In genomic region chr3:39317571-39318169, GRCh38 we compare ENCODE assay signal across 1 cellular context.
TF ChIP-seq lines count a peak whose summit lies in the region.

No MANE protein-coding gene starts in this region.

TF ChIP-seq in HepG2, 621 proteins besides CTCF, POLR2A, EP300 and RAD21 (continued from another document and continues in another):
- TF ChIP-seq, protein P1, sequence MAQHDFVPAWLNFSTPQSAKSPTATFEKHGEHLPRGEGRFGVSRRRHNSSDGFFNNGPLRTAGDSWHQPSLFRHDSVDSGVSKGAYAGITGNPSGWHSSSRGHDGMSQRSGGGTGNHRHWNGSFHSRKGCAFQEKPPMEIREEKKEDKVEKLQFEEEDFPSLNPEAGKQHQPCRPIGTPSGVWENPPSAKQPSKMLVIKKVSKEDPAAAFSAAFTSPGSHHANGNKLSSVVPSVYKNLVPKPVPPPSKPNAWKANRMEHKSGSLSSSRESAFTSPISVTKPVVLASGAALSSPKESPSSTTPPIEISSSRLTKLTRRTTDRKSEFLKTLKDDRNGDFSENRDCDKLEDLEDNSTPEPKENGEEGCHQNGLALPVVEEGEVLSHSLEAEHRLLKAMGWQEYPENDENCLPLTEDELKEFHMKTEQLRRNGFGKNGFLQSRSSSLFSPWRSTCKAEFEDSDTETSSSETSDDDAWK (CRISPR knock-in tag; IDR thresholded peaks at IDR 0.05): no peak
- no peak for TF ChIP-seq ZNF501 (CRISPR knock-in tag; IDR thresholded peaks at IDR 0.05)
- peak; percentile 96 for TF ChIP-seq AHDC1 (CRISPR knock-in tag; IDR thresholded peaks at IDR 0.05; ENCODE audit: borderline replicate concordance)
- TF ChIP-seq BCL6 (CRISPR knock-in tag; IDR thresholded peaks at IDR 0.05): peak; percentile 74
- no peak for TF ChIP-seq ZNF577 (CRISPR knock-in tag; IDR thresholded peaks at IDR 0.05; ENCODE audit: borderline replicate concordance, low read depth)
- no peak for TF ChIP-seq HNRNPLL (IDR thresholded peaks at IDR 0.05; ENCODE audit: low read depth, low read length, poor library complexity, severe bottlenecking)
- TF ChIP-seq ONECUT2 (CRISPR knock-in tag; IDR thresholded peaks at IDR 0.05): 0 out of 2 replicates have a peak, but pooled peaks have one; percentile 44
- TF ChIP-seq TERF1 (CRISPR knock-in tag; IDR thresholded peaks at IDR 0.05): no peak
- TF ChIP-seq SRF (IDR thresholded peaks at IDR 0.05; ENCODE audit: low read depth, low read length): peak; percentile 55; the same call in 1 of the 2 replicates
- TF ChIP-seq, protein P2, sequence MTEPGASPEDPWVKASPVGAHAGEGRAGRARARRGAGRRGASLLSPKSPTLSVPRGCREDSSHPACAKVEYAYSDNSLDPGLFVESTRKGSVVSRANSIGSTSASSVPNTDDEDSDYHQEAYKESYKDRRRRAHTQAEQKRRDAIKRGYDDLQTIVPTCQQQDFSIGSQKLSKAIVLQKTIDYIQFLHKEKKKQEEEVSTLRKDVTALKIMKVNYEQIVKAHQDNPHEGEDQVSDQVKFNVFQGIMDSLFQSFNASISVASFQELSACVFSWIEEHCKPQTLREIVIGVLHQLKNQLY (CRISPR knock-in tag; IDR thresholded peaks at IDR 0.05): peak; percentile 74
- TF ChIP-seq NR3C1 (CRISPR knock-in tag; IDR thresholded peaks at IDR 0.05): no peak
- TF ChIP-seq ZNF431 (CRISPR knock-in tag; IDR thresholded peaks at IDR 0.05; ENCODE audit: borderline replicate concordance, low read depth): peak; percentile 37; the same call in 1 of the 2 replicates
- TF ChIP-seq ZNF430 (CRISPR knock-in tag; IDR thresholded peaks at IDR 0.05): no peak
- no peak for TF ChIP-seq HES4 (CRISPR knock-in tag; IDR thresholded peaks at IDR 0.05; ENCODE audit: borderline replicate concordance)
- TF ChIP-seq RAD51 (IDR thresholded peaks at IDR 0.05; ENCODE audit: borderline replicate concordance): no peak
- TF ChIP-seq, protein P3, sequence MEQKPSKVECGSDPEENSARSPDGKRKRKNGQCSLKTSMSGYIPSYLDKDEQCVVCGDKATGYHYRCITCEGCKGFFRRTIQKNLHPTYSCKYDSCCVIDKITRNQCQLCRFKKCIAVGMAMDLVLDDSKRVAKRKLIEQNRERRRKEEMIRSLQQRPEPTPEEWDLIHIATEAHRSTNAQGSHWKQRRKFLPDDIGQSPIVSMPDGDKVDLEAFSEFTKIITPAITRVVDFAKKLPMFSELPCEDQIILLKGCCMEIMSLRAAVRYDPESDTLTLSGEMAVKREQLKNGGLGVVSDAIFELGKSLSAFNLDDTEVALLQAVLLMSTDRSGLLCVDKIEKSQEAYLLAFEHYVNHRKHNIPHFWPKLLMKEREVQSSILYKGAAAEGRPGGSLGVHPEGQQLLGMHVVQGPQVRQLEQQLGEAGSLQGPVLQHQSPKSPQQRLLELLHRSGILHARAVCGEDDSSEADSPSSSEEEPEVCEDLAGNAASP (CRISPR knock-in tag; IDR thresholded peaks at IDR 0.05; ENCODE audit: borderline replicate concordance): peak; percentile 81
- TF ChIP-seq GLI4 (CRISPR knock-in tag; IDR thresholded peaks at IDR 0.05; ENCODE audit: borderline replicate concordance): no peak
- no peak for TF ChIP-seq ZNF138 (CRISPR knock-in tag; IDR thresholded peaks at IDR 0.05; ENCODE audit: low read depth)
- TF ChIP-seq FOSL1 (CRISPR knock-in tag; IDR thresholded peaks at IDR 0.05; ENCODE audit: borderline replicate concordance): peak; percentile 98
- TF ChIP-seq KDM1A (CRISPR knock-in tag; IDR thresholded peaks at IDR 0.05): peak; percentile 94
- no peak for TF ChIP-seq ETS1 (CRISPR knock-in tag; IDR thresholded peaks at IDR 0.05)
- no peak for TF ChIP-seq SRSF4 (IDR thresholded peaks at IDR 0.05; ENCODE audit: low read depth, low read length, poor library complexity, severe bottlenecking)
- peak; percentile 63; the same call in 1 of the 2 replicates for TF ChIP-seq ZNF816 (CRISPR knock-in tag; IDR thresholded peaks at IDR 0.05; ENCODE audit: borderline replicate concordance)
- TF ChIP-seq ZFP36L1 (CRISPR knock-in tag; IDR thresholded peaks at IDR 0.05): no peak
- TF ChIP-seq, protein P4, sequence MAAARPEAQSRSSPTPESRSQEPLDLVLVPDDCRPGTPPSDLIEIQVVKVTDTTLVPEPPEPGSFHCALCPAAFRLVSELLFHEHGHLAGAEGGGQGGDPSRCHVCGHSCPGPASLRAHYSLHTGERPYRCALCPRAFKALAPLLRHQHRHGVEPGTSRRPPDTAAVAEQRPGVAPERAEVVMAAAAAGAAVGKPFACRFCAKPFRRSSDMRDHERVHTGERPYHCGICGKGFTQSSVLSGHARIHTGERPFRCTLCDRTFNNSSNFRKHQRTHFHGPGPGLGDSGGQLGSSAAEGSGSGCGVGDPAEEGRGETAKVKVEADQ (CRISPR knock-in tag; IDR thresholded peaks at IDR 0.05; ENCODE audit: borderline replicate concordance): no peak
- peak; percentile 59; the same call in 1 of the 2 replicates for TF ChIP-seq TBX3 (IDR thresholded peaks at IDR 0.05; ENCODE audit: borderline replicate concordance)
- no peak for TF ChIP-seq SRSF9 (IDR thresholded peaks at IDR 0.05; ENCODE audit: borderline replicate concordance, insufficient read depth, low read depth, low read length, poor library complexity, severe bottlenecking)
- TF ChIP-seq, protein P5, sequence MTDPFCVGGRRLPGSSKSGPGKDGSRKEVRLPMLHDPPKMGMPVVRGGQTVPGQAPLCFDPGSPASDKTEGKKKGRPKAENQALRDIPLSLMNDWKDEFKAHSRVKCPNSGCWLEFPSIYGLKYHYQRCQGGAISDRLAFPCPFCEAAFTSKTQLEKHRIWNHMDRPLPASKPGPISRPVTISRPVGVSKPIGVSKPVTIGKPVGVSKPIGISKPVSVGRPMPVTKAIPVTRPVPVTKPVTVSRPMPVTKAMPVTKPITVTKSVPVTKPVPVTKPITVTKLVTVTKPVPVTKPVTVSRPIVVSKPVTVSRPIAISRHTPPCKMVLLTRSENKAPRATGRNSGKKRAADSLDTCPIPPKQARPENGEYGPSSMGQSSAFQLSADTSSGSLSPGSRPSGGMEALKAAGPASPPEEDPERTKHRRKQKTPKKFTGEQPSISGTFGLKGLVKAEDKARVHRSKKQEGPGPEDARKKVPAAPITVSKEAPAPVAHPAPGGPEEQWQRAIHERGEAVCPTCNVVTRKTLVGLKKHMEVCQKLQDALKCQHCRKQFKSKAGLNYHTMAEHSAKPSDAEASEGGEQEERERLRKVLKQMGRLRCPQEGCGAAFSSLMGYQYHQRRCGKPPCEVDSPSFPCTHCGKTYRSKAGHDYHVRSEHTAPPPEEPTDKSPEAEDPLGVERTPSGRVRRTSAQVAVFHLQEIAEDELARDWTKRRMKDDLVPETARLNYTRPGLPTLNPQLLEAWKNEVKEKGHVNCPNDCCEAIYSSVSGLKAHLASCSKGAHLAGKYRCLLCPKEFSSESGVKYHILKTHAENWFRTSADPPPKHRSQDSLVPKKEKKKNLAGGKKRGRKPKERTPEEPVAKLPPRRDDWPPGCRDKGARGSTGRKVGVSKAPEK (CRISPR knock-in tag; IDR thresholded peaks at IDR 0.05; ENCODE audit: borderline replicate concordance): no peak
- no peak for TF ChIP-seq ZSCAN12 (CRISPR knock-in tag; IDR thresholded peaks at IDR 0.05)
- TF ChIP-seq ZNF10 (CRISPR knock-in tag; IDR thresholded peaks at IDR 0.05; ENCODE audit: borderline replicate concordance, low read depth): no peak
- no peak for TF ChIP-seq ZNF724P (CRISPR knock-in tag; IDR thresholded peaks at IDR 0.05; ENCODE audit: borderline replicate concordance)
- peak; percentile 60; the same call in 1 of the 2 replicates for TF ChIP-seq MBD4 (IDR thresholded peaks at IDR 0.05; ENCODE audit: borderline replicate concordance, low read length)
- peak; percentile 94 for TF ChIP-seq HNRNPUL1 (IDR thresholded peaks at IDR 0.05; ENCODE audit: low read depth, low read length)
- peak; percentile 63; the same call in 1 of the 2 replicates for TF ChIP-seq ZNF747 (CRISPR knock-in tag; IDR thresholded peaks at IDR 0.05; ENCODE audit: borderline replicate concordance)
- TF ChIP-seq SNRNP70 (IDR thresholded peaks at IDR 0.05; ENCODE audit: low read depth, low read length): no peak
- TF ChIP-seq, protein P6, sequence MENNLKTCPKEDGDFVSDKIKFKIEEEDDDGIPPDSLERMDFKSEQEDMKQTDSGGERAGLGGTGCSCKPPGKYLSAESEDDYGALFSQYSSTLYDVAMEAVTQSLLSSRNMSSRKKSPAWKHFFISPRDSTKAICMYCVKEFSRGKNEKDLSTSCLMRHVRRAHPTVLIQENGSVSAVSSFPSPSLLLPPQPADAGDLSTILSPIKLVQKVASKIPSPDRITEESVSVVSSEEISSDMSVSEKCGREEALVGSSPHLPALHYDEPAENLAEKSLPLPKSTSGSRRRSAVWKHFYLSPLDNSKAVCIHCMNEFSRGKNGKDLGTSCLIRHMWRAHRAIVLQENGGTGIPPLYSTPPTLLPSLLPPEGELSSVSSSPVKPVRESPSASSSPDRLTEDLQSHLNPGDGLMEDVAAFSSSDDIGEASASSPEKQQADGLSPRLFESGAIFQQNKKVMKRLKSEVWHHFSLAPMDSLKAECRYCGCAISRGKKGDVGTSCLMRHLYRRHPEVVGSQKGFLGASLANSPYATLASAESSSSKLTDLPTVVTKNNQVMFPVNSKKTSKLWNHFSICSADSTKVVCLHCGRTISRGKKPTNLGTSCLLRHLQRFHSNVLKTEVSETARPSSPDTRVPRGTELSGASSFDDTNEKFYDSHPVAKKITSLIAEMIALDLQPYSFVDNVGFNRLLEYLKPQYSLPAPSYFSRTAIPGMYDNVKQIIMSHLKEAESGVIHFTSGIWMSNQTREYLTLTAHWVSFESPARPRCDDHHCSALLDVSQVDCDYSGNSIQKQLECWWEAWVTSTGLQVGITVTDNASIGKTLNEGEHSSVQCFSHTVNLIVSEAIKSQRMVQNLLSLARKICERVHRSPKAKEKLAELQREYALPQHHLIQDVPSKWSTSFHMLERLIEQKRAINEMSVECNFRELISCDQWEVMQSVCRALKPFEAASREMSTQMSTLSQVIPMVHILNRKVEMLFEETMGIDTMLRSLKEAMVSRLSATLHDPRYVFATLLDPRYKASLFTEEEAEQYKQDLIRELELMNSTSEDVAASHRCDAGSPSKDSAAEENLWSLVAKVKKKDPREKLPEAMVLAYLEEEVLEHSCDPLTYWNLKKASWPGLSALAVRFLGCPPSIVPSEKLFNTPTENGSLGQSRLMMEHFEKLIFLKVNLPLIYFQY (CRISPR knock-in tag; IDR thresholded peaks at IDR 0.05; ENCODE audit: borderline replicate concordance): no peak
- no peak for TF ChIP-seq BATF2 (CRISPR knock-in tag; IDR thresholded peaks at IDR 0.05)
- TF ChIP-seq POLR2AphosphoS5 (IDR thresholded peaks at IDR 0.05; ENCODE audit: low read depth, low read length): no peak
- TF ChIP-seq HMG20A (CRISPR knock-in tag; IDR thresholded peaks at IDR 0.05; ENCODE audit: borderline replicate concordance): peak; percentile 72; the same call in 1 of the 2 replicates
- TF ChIP-seq TBX2 (CRISPR knock-in tag; IDR thresholded peaks at IDR 0.05; ENCODE audit: borderline replicate concordance): peak; percentile 58; the same call in 1 of the 2 replicates
- no peak for TF ChIP-seq ZC3H13 (CRISPR knock-in tag; IDR thresholded peaks at IDR 0.05)
- TF ChIP-seq ZNF136 (CRISPR knock-in tag; IDR thresholded peaks at IDR 0.05; ENCODE audit: low read depth): peak; percentile 85; the same call in 1 of the 2 replicates
